In the genomic region with DNA sequence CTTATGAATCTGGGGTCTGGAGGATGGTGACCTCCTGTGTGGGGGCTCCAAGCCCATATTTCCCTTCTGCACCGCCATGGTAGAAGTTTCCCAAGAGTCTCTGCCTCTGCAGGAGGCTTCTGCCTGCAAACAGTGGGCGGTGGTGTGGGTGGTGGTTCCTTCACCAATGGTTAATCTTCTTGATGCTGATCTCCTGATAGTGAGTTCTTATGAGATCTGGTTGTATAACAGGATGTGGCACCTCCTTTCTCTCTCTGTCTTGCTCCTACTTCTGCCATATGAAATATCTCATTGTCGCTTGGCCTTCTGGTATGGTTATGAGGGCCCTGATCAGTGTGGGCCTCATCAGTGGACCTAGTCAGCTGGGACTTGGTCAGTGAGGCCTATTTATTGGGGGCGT, we compare ENCODE assay signal across 8 cellular contexts.
DNase-seq lines count a peak whose midpoint lies in the region; ATAC-seq and TF ChIP-seq lines count a peak whose summit lies in the region.
"Not testable (repeated sequence)": the region's sequence is repeated elsewhere in the genome, so short reads cannot be mapped to it uniquely, and the experiment has no call there.

No MANE protein-coding gene starts in this region.

- H3K4me1 Mint-ChIP-seq in CD4-positive, alpha-beta T cell (ENCODE audit: low read depth); activated CD4-positive, alpha-beta T cell treated with anti-CD3 and anti-CD28 coated beads for 36 hours; activated CD4-positive, alpha-beta memory T cell treated with anti-CD3 and anti-CD28 coated beads, Interleukin-2, amount 10 ng/mL, durations not matched to agents 7 days and 5 days; activated naive CD8-positive, alpha-beta T cell treated with anti-CD3 and anti-CD28 coated beads for 36 hours; immature natural killer cell: not testable (repeated sequence)
- H3K4me1 Mint-ChIP-seq in activated T-helper 2 cell treated with anti-CD3 and anti-CD28 coated beads, Interferon-gamma antibody, Interleukin-2, Interleukin-4, amounts not matched to agents 10 μg/mL and 5 μg/mL and 100 μg/mL, durations not matched to agents 14 hours and 24 hours and 36 hours (ENCODE audit: low read depth) = peaks cover 10% of the 10 kb centered on the region

- CTCF ChIA-PET in CD4-positive, alpha-beta T cell (lab: Charles Lee); activated CD4-positive, alpha-beta T cell treated with anti-CD3 and anti-CD28 coated beads for 36 hours (lab: Charles Lee); activated CD4-positive, alpha-beta memory T cell treated with anti-CD3 and anti-CD28 coated beads, Interleukin-2, amount 10 ng/mL, durations not matched to agents 7 days and 5 days (lab: Charles Lee): not testable (repeated sequence)

- H3K9me3 ChIP-seq in CD4-positive, alpha-beta T cell (ENCODE audit: control insufficient read depth, low read length) = not testable (repeated sequence)

- not testable (repeated sequence) for ATAC-seq in CD4-positive, alpha-beta T cell (ENCODE audit: poor library complexity); activated CD4-positive, alpha-beta T cell treated with anti-CD3 and anti-CD28 coated beads for 36 hours

- H3K27ac Mint-ChIP-seq in CD4-positive, alpha-beta T cell = peak overlapping the region; percentile 75
- peak overlapping the region; percentile 78 for H3K27ac Mint-ChIP-seq in activated CD4-positive, alpha-beta T cell treated with anti-CD3 and anti-CD28 coated beads for 36 hours
- peak overlapping the region; percentile 88 for H3K27ac Mint-ChIP-seq in activated CD4-positive, alpha-beta memory T cell treated with anti-CD3 and anti-CD28 coated beads, Interleukin-2, amount 10 ng/mL, durations not matched to agents 7 days and 5 days
- H3K27ac Mint-ChIP-seq in activated T-helper 2 cell treated with anti-CD3 and anti-CD28 coated beads, Interferon-gamma antibody, Interleukin-2, Interleukin-4, amounts not matched to agents 10 μg/mL and 5 μg/mL and 100 μg/mL, durations not matched to agents 14 hours and 24 hours and 36 hours = peak overlapping the region; percentile 64
- peak overlapping the region; percentile 30 for H3K27ac Mint-ChIP-seq in activated naive CD8-positive, alpha-beta T cell treated with anti-CD3 and anti-CD28 coated beads for 36 hours
- peak overlapping the region; percentile 79 to 93 (median 88) for H3K27ac Mint-ChIP-seq in immature natural killer cell

- TF ChIP-seq CTCF in CD4-positive, alpha-beta T cell (IDR thresholded peaks at IDR 0.05) = not testable (repeated sequence)

- peak overlapping the region; percentile 52 for H3K4me3 Mint-ChIP-seq in CD4-positive, alpha-beta T cell
- H3K4me3 Mint-ChIP-seq in activated CD4-positive, alpha-beta T cell treated with anti-CD3 and anti-CD28 coated beads for 36 hours; activated CD4-positive, alpha-beta memory T cell treated with anti-CD3 and anti-CD28 coated beads, Interleukin-2, amount 10 ng/mL, durations not matched to agents 7 days and 5 days; activated T-helper 2 cell treated with anti-CD3 and anti-CD28 coated beads, Interferon-gamma antibody, Interleukin-2, Interleukin-4, amounts not matched to agents 10 μg/mL and 5 μg/mL and 100 μg/mL, durations not matched to agents 14 hours and 24 hours and 36 hours (ENCODE audit: low read depth); activated naive CD8-positive, alpha-beta T cell treated with anti-CD3 and anti-CD28 coated beads for 36 hours: not testable (repeated sequence)
- peak overlapping the region; percentile 53 to 78 (median 63) for H3K4me3 Mint-ChIP-seq in immature natural killer cell

- not testable (repeated sequence) for DNase-seq in CD4-positive, alpha-beta T cell; activated CD4-positive, alpha-beta memory T cell treated with anti-CD3 and anti-CD28 coated beads, Interleukin-2, amount 10 ng/mL, durations not matched to agents 7 days and 5 days; activated naive CD8-positive, alpha-beta T cell treated with anti-CD3 and anti-CD28 coated beads for 36 hours
- DNase-seq in Jurkat, Clone E6-1 (ENCODE audit: low read depth, low spot score) = peak; percentile 82
- peak; percentile 23 for DNase-seq in activated CD4-positive, alpha-beta T cell treated with anti-CD3 and anti-CD28 coated beads for 36 hours
- peak; percentile 15 for DNase-seq in activated T-helper 2 cell treated with anti-CD3 and anti-CD28 coated beads, Interferon-gamma antibody, Interleukin-2, Interleukin-4, amounts not matched to agents 10 μg/mL and 5 μg/mL and 100 μg/mL, durations not matched to agents 14 hours and 24 hours and 36 hours (ENCODE audit: low spot score)
- DNase-seq in immature natural killer cell = peak in 1 of 3 donors; percentile 11
- DNase-seq in stimulated activated CD4-positive, alpha-beta T cell treated with anti-CD3 and anti-CD28 coated beads, Interleukin-15, amount 100 ng/mL, for 24 hours = peak; percentile 7

- not testable (repeated sequence) for H3K9me3 Mint-ChIP-seq in CD4-positive, alpha-beta T cell; activated CD4-positive, alpha-beta T cell treated with anti-CD3 and anti-CD28 coated beads for 36 hours (ENCODE audit: low read depth); activated CD4-positive, alpha-beta memory T cell treated with anti-CD3 and anti-CD28 coated beads, Interleukin-2, amount 10 ng/mL, durations not matched to agents 7 days and 5 days; activated T-helper 2 cell treated with anti-CD3 and anti-CD28 coated beads, Interferon-gamma antibody, Interleukin-2, Interleukin-4, amounts not matched to agents 10 μg/mL and 5 μg/mL and 100 μg/mL, durations not matched to agents 14 hours and 24 hours and 36 hours; activated naive CD8-positive, alpha-beta T cell treated with anti-CD3 and anti-CD28 coated beads for 36 hours; immature natural killer cell

- intact Hi-C loops in CD4-positive, alpha-beta T cell (cut with DNase I, micrococcal nuclease); activated CD4-positive, alpha-beta T cell treated with anti-CD3 and anti-CD28 coated beads for 36 hours (cut with DNase I, micrococcal nuclease); activated T-helper 2 cell treated with anti-CD3 and anti-CD28 coated beads, Interferon-gamma antibody, Interleukin-2, Interleukin-4, amounts not matched to agents 10 μg/mL and 5 μg/mL and 100 μg/mL, durations not matched to agents 14 hours and 24 hours and 36 hours (cut with micrococcal nuclease): not testable (repeated sequence)

- POLR2A ChIA-PET in CD4-positive, alpha-beta T cell (lab: Charles Lee); activated CD4-positive, alpha-beta T cell treated with anti-CD3 and anti-CD28 coated beads for 36 hours (lab: Charles Lee); activated CD4-positive, alpha-beta memory T cell treated with anti-CD3 and anti-CD28 coated beads, Interleukin-2, amount 10 ng/mL, durations not matched to agents 7 days and 5 days (lab: Charles Lee): not testable (repeated sequence)

- not testable (repeated sequence) for H3K36me3 Mint-ChIP-seq in CD4-positive, alpha-beta T cell (ENCODE audit: low read depth); activated CD4-positive, alpha-beta T cell treated with anti-CD3 and anti-CD28 coated beads for 36 hours (ENCODE audit: low read depth); activated CD4-positive, alpha-beta memory T cell treated with anti-CD3 and anti-CD28 coated beads, Interleukin-2, amount 10 ng/mL, durations not matched to agents 7 days and 5 days (ENCODE audit: low read depth); activated T-helper 2 cell treated with anti-CD3 and anti-CD28 coated beads, Interferon-gamma antibody, Interleukin-2, Interleukin-4, amounts not matched to agents 10 μg/mL and 5 μg/mL and 100 μg/mL, durations not matched to agents 14 hours and 24 hours and 36 hours (ENCODE audit: low read depth); activated naive CD8-positive, alpha-beta T cell treated with anti-CD3 and anti-CD28 coated beads for 36 hours; immature natural killer cell

- H3K27me3 ChIP-seq in CD4-positive, alpha-beta T cell (ENCODE audit: control insufficient read depth, insufficient read depth, low read length) = not testable (repeated sequence)

- not testable (repeated sequence) for H3K27ac ChIP-seq in CD4-positive, alpha-beta T cell (ENCODE audit: low read depth, low read length)

- not testable (repeated sequence) for H3K27me3 Mint-ChIP-seq in CD4-positive, alpha-beta T cell; activated CD4-positive, alpha-beta T cell treated with anti-CD3 and anti-CD28 coated beads for 36 hours; activated CD4-positive, alpha-beta memory T cell treated with anti-CD3 and anti-CD28 coated beads, Interleukin-2, amount 10 ng/mL, durations not matched to agents 7 days and 5 days; activated T-helper 2 cell treated with anti-CD3 and anti-CD28 coated beads, Interferon-gamma antibody, Interleukin-2, Interleukin-4, amounts not matched to agents 10 μg/mL and 5 μg/mL and 100 μg/mL, durations not matched to agents 14 hours and 24 hours and 36 hours (ENCODE audit: low read depth); activated naive CD8-positive, alpha-beta T cell treated with anti-CD3 and anti-CD28 coated beads for 36 hours; immature natural killer cell (ENCODE audit: low read depth in 3 of 3)

- H3K4me3 ChIP-seq in Jurkat, Clone E6-1 (ENCODE audit: low read length) = not testable (repeated sequence)

Comparison
In these comparisons a context has a peak if more than half of its experiments do, and no peak if none do; other contexts are left out.
1. H3K27ac Mint-ChIP-seq: peak in every context shown above with its lines; median percentile 88 in activated CD4-positive, alpha-beta memory T cell treated with anti-CD3 and anti-CD28 coated beads, Interleukin-2, amount 10 ng/mL, durations not matched to agents 7 days and 5 days; 88 in immature natural killer cell; 78 in activated CD4-positive, alpha-beta T cell treated with anti-CD3 and anti-CD28 coated beads for 36 hours; 75 in CD4-positive, alpha-beta T cell; 64 in activated T-helper 2 cell treated with anti-CD3 and anti-CD28 coated beads, Interferon-gamma antibody, Interleukin-2, Interleukin-4, amounts not matched to agents 10 μg/mL and 5 μg/mL and 100 μg/mL, durations not matched to agents 14 hours and 24 hours and 36 hours; 30 in activated naive CD8-positive, alpha-beta T cell treated with anti-CD3 and anti-CD28 coated beads for 36 hours.